Comparison of ENCODE assay signal across 8 cellular contexts in genomic region chr1:184050631-184051030, GRCh38. TPM values are rescaled to one million over a fixed set of nuclear protein-coding genes. Genes with fewer than 3 reads are reported as not detected.
A peak's percentile ranks its signal among the peaks of the same experiment; 100 is the strongest.
DNase-seq lines count a peak whose midpoint lies in the region; ATAC-seq, FAIRE-seq and TF ChIP-seq lines count a peak whose summit lies in the region.

No MANE protein-coding gene starts in this region.

- H3K27ac ChIP-seq in HepG2 (ENCODE audit: extremely low read length, insufficient read depth, low read length) (peak overlapping the region; percentile 94), tibial artery (peak overlapping the region; percentile 81 to 89)

- H3K4me2 ChIP-seq in HepG2 (ENCODE audit: low read depth, low read length) = peak overlapping the region; percentile 81

- H3K27me3 Mint-ChIP-seq in activated naive CD4-positive, alpha-beta T cell treated with anti-CD3 and anti-CD28 coated beads for 36 hours (ENCODE audit: low read depth) = peaks cover 5% of the 10 kb centered on the region

- peaks cover 14% of the 10 kb centered on the region for H3K36me3 Mint-ChIP-seq in activated naive CD4-positive, alpha-beta T cell treated with anti-CD3 and anti-CD28 coated beads for 36 hours (ENCODE audit: low read depth)
- peaks cover 17 to 23% of the 10 kb centered on the region in 2 donors for H3K36me3 Mint-ChIP-seq in activated naive CD4-positive, alpha-beta T cell treated with anti-CD3 and anti-CD28 coated beads, Interleukin-2, amount 50 U/mL, for 72 hours

- peak overlapping the region; percentile 92 for H3K9ac ChIP-seq in HepG2 (ENCODE audit: insufficient read depth, low read depth, low read length)

- in situ Hi-C loops in HepG2 (cut with HindIII; ENCODE audit: extremely low pct_ligation_motif_present, low pct_unique_long_range_greater_than_20kb) = no loop called here

- TF ChIP-seq RAD21 in HepG2 (CRISPR knock-in tag; IDR thresholded peaks at IDR 0.05) = no peak

- H3K27ac Mint-ChIP-seq in activated naive CD4-positive, alpha-beta T cell treated with anti-CD3 and anti-CD28 coated beads for 36 hours = peak overlapping the region; percentile 96
- peak overlapping the region; percentile 91 to 98 for H3K27ac Mint-ChIP-seq in activated naive CD4-positive, alpha-beta T cell treated with anti-CD3 and anti-CD28 coated beads, Interleukin-2, amount 50 U/mL, for 72 hours

- H3K4me1 ChIP-seq in HepG2 (ENCODE audit: insufficient read depth, low read length) (peaks cover 28% of the 10 kb centered on the region), tibial artery (peaks cover 0 to 22% (median 15%) of the 10 kb centered on the region in 4 donors)

- peak; percentile 4 for FAIRE-seq in HepG2 (lab: Jason Lieb, UNC)

- no TSS peak for BruUV-seq in HepG2 (replicated peaks; lab: Mats Ljungman, UMichigan)

- no peak for ATAC-seq in activated naive CD4-positive, alpha-beta T cell treated with anti-CD3 and anti-CD28 coated beads, Interleukin-2, amount 50 U/mL, for 72 hours
- no peak for ATAC-seq in HepG2
- no peak for ATAC-seq in HG02970 (IDR thresholded peaks at IDR 0.05; ENCODE audit: low FRiP score, unreplicated experiment)
- no peak for ATAC-seq in GM18519 (IDR thresholded peaks at IDR 0.05; ENCODE audit: low FRiP score, unreplicated experiment)

- no peak for TF ChIP-seq POLR2A in HepG2 (IDR thresholded peaks at IDR 0.05; ENCODE audit: insufficient read depth in 1 of 2, low read depth in 2 of 2, low read length in 2 of 2)

- H4K20me1 ChIP-seq in HepG2 (ENCODE audit: insufficient read depth, low read length) = no peaks in the 10 kb centered on the region

- H3K4me3 ChIP-seq in HepG2 (replicated peaks in 1 of 3; ENCODE audit: insufficient read depth in 1 of 3, low read depth in 2 of 3, low read length in 3 of 3) (peak overlapping the region; percentile 80 to 96 (median 85)), tibial artery (peak overlapping the region; percentile 87 to 96)

- CTCF ChIA-PET in activated naive CD4-positive, alpha-beta T cell treated with anti-CD3 and anti-CD28 coated beads for 36 hours (lab: Charles Lee) = interaction anchor here (1.3 kb wide), 1 partner anchor 366 kb away, joined by 3 read pairs; no protein-coding TSS in a partner anchor
- CTCF ChIA-PET in HepG2 (lab: Yijun Ruan, JAX; ENCODE audit: low intra/inter-chr PET ratio, low total read pairs) = no interaction called here

- H3K4me1 Mint-ChIP-seq in activated naive CD4-positive, alpha-beta T cell treated with anti-CD3 and anti-CD28 coated beads for 36 hours (ENCODE audit: low read depth) = peaks cover 34% of the 10 kb centered on the region

- no peaks in the 10 kb centered on the region for H3K9me3 ChIP-seq in HepG2 (ENCODE audit: low read length)
- no peaks in the 10 kb centered on the region for H3K9me3 ChIP-seq in tibial artery

- TF ChIP-seq EP300 in HepG2 (IDR thresholded peaks at IDR 0.05; ENCODE audit: low read depth in 2 of 2, low read length in 2 of 2) (no peak), HepG2 (CRISPR knock-in tag; IDR thresholded peaks at IDR 0.05; ENCODE audit: borderline replicate concordance) (no peak)

- H3K36me3 ChIP-seq in HepG2 (replicated peaks in 1 of 2; ENCODE audit: control insufficient read depth in 1 of 2, insufficient read depth in 2 of 2, low read length in 2 of 2) = peaks cover 2 to 10% of the 10 kb centered on the region in 2 experiments; a peak in 3 of 5 replicates
- peaks cover 0 to 7% (median 6%) of the 10 kb centered on the region in 3 donors for H3K36me3 ChIP-seq in tibial artery

- peak overlapping the region; percentile 98 for H2AFZ ChIP-seq in HepG2 (ENCODE audit: low read length)

- POLR2A ChIA-PET in HepG2 (lab: Yijun Ruan, JAX) = interaction anchor here (1.0 to 2.4 kb wide), 11 partner anchors 9 to 704 kb away, joined by 3 to 17 read pairs (median 5); partner anchors contain the start of genes COLGALT2 and EDEM3

- H3K79me2 ChIP-seq in HepG2 (ENCODE audit: insufficient read depth, low read length) = peaks cover 16% of the 10 kb centered on the region

- no peak for DNase-seq in activated naive CD4-positive, alpha-beta T cell treated with anti-CD3 and anti-CD28 coated beads for 36 hours
- DNase-seq in activated naive CD4-positive, alpha-beta T cell treated with Interleukin-2 at 50 U/mL for 16 hours = no peak
- no peak for DNase-seq in activated naive CD4-positive, alpha-beta T cell treated with anti-CD3 and anti-CD28 coated beads, Interleukin-2, amount 50 U/mL, for 72 hours (ENCODE audit: low spot score in 2 of 2)
- no peak for DNase-seq in HepG2 (ENCODE audit: low spot score)
- DNase-seq in tibial artery = no peak
- no peak for DNase-seq in NCI-H510A (lab: John Stamatoyannopoulos, UW)

- peak overlapping the region; percentile 96 for H3K4me3 Mint-ChIP-seq in activated naive CD4-positive, alpha-beta T cell treated with anti-CD3 and anti-CD28 coated beads for 36 hours

- H3K27me3 ChIP-seq in HepG2 (ENCODE audit: control insufficient read depth in 1 of 2, insufficient read depth in 2 of 2, low read length in 2 of 2) = no peaks in the 10 kb centered on the region; a peak in 1 of 5 replicates
- H3K27me3 ChIP-seq in tibial artery = no peaks in the 10 kb centered on the region

- H3K9me3 Mint-ChIP-seq in activated naive CD4-positive, alpha-beta T cell treated with anti-CD3 and anti-CD28 coated beads for 36 hours = no peaks in the 10 kb centered on the region
- H3K9me3 Mint-ChIP-seq in activated naive CD4-positive, alpha-beta T cell treated with anti-CD3 and anti-CD28 coated beads, Interleukin-2, amount 50 U/mL, for 72 hours = peaks cover 0 to 6% of the 10 kb centered on the region in 2 donors

- intact Hi-C loops in activated naive CD4-positive, alpha-beta T cell treated with anti-CD3 and anti-CD28 coated beads for 36 hours (cut with micrococcal nuclease) = loop anchor here (1.0 to 10.0 kb wide), 10 partner anchors 13 to 994 kb away; partner anchors contain the start of genes APOBEC4, C1orf21, COLGALT2 and EDEM3
- intact Hi-C loops in HepG2 (cut with micrococcal nuclease; ENCODE audit: unreplicated experiment) = loop anchor here (2.0 to 5.0 kb wide), 2 partner anchors 53 to 580 kb away; no protein-coding TSS in a partner anchor
- intact Hi-C loops in tibial artery (cut with DNase I; ENCODE audit: low total_unique reads) = no loop called here

- no peak for TF ChIP-seq CTCF in HepG2 (CRISPR knock-in tag; IDR thresholded peaks at IDR 0.05)
- TF ChIP-seq CTCF in tibial artery (IDR thresholded peaks at IDR 0.05) = no peak

RNA-seq across cellular contexts. Expression of gene TSEN15, which starts 0.9 kb away (rescaled TPM):
- 10 to 100 TPM; 52.6 to 57.6 TPM for total RNA-seq in activated naive CD4-positive, alpha-beta T cell treated with anti-CD3 and anti-CD28 coated beads for 36 hours
- 10 to 100 TPM; 12.0 to 27.7 TPM for total RNA-seq in activated naive CD4-positive, alpha-beta T cell treated with anti-CD3 and anti-CD28 coated beads, Interleukin-2, amount 50 U/mL, for 72 hours
- 35.8 and 44.3 TPM in 2 replicates for total RNA-seq in HepG2 (2016; rRNA removed; fragmentation: Illumina TruSeq; extraction: Trizol)
- 6.4 and 7.5 TPM in 2 replicates for total RNA-seq in HepG2 (2016; cell fraction: cytosol; rRNA removed; fragmentation: Illumina TruSeq; extraction: Trizol; ENCODE audit: low read depth)
- 36.8 and 49.9 TPM in 2 replicates for total RNA-seq in HepG2 (2016; cell fraction: insoluble cytoplasmic fraction; rRNA removed; fragmentation: Illumina TruSeq; extraction: Trizol)
- total RNA-seq in HepG2 (2016; cell fraction: membrane; rRNA removed; fragmentation: Illumina TruSeq; extraction: Trizol) = 22.1 and 23.2 TPM in 2 replicates
- total RNA-seq in HepG2 (2016; cell fraction: nucleus; rRNA removed; fragmentation: Illumina TruSeq; extraction: Trizol) = 36.7 and 39.0 TPM in 2 replicates
- polyA plus RNA-seq in HepG2 (2011; rRNA removed) = 17.3 and 25.6 TPM in 2 replicates
- polyA plus RNA-seq in HepG2 (2011; cell fraction: cytosol; rRNA removed) = 14.6 and 16.8 TPM in 2 replicates
- polyA plus RNA-seq in HepG2 (2011; cell fraction: nucleus; rRNA removed) = 13.5 and 15.7 TPM in 2 replicates
- 16.8 and 18.5 TPM in 2 replicates for polyA plus RNA-seq in HepG2 (2012)
- polyA plus RNA-seq in HepG2 (2016; cell fraction: cytosol; fragmentation: Illumina TruSeq; extraction: Trizol; ENCODE audit: low read depth) = 8.7 and 10.5 TPM in 2 replicates
- polyA plus RNA-seq in HepG2 (2016; cell fraction: insoluble cytoplasmic fraction; fragmentation: Illumina TruSeq; extraction: Trizol; ENCODE audit: low read depth) = 48.1 and 51.6 TPM in 2 replicates
- 21.2 and 22.4 TPM in 2 replicates for polyA plus RNA-seq in HepG2 (2016; cell fraction: membrane; fragmentation: Illumina TruSeq; extraction: Trizol; ENCODE audit: low read depth)
- polyA plus RNA-seq in HepG2 (2016; cell fraction: nucleus; fragmentation: Illumina TruSeq; extraction: Trizol; ENCODE audit: insufficient read depth, low read depth) = 45.6 and 47.3 TPM in 2 replicates
- 28.6 and 45.4 TPM in 2 replicates for polyA minus RNA-seq in HepG2 (2011; rRNA and poly(A)+ RNA removed; ENCODE audit: low replicate concordance)
- polyA minus RNA-seq in HepG2 (2011; cell fraction: cytosol; rRNA and poly(A)+ RNA removed) = 16.8 and 22.4 TPM in 2 replicates
- 74.5 and 82.7 TPM in 2 replicates for polyA minus RNA-seq in HepG2 (2011; cell fraction: nucleus; rRNA and poly(A)+ RNA removed)

RNA-seq across cellular contexts. Expression of gene COLGALT2, which starts 13.1 kb away (rescaled TPM):
- total RNA-seq in activated naive CD4-positive, alpha-beta T cell treated with anti-CD3 and anti-CD28 coated beads for 36 hours = 1 to 10 TPM; 1.2 to 1.4 TPM
- 1 to 10 TPM in 1 of 2 donors, under 1 TPM in 1; 0.07 to 1.0 TPM for total RNA-seq in activated naive CD4-positive, alpha-beta T cell treated with anti-CD3 and anti-CD28 coated beads, Interleukin-2, amount 50 U/mL, for 72 hours
- total RNA-seq in HepG2 (2016; rRNA removed; fragmentation: Illumina TruSeq; extraction: Trizol) = 3.4 and 6.2 TPM in 2 replicates
- total RNA-seq in HepG2 (2016; cell fraction: cytosol; rRNA removed; fragmentation: Illumina TruSeq; extraction: Trizol; ENCODE audit: low read depth) = 0.44 and 0.81 TPM in 2 replicates
- total RNA-seq in HepG2 (2016; cell fraction: insoluble cytoplasmic fraction; rRNA removed; fragmentation: Illumina TruSeq; extraction: Trizol) = 3.4 and 6.0 TPM in 2 replicates
- total RNA-seq in HepG2 (2016; cell fraction: membrane; rRNA removed; fragmentation: Illumina TruSeq; extraction: Trizol) = 2.0 and 2.2 TPM in 2 replicates
- total RNA-seq in HepG2 (2016; cell fraction: nucleus; rRNA removed; fragmentation: Illumina TruSeq; extraction: Trizol) = 9.4 and 12.5 TPM in 2 replicates
- 2.4 and 3.3 TPM in 2 replicates for polyA plus RNA-seq in HepG2 (2011; rRNA removed)
- polyA plus RNA-seq in HepG2 (2011; cell fraction: cytosol; rRNA removed) = 2.5 and 3.3 TPM in 2 replicates
- polyA plus RNA-seq in HepG2 (2011; cell fraction: nucleus; rRNA removed) = 4.9 and 8.5 TPM in 2 replicates
- 0.56 and 1.7 TPM in 2 replicates for polyA plus RNA-seq in HepG2 (2012)
- 0.26 and 0.44 TPM in 2 replicates for polyA plus RNA-seq in HepG2 (2016; cell fraction: cytosol; fragmentation: Illumina TruSeq; extraction: Trizol; ENCODE audit: low read depth)
- 3.1 and 3.2 TPM in 2 replicates for polyA plus RNA-seq in HepG2 (2016; cell fraction: insoluble cytoplasmic fraction; fragmentation: Illumina TruSeq; extraction: Trizol; ENCODE audit: low read depth)
- polyA plus RNA-seq in HepG2 (2016; cell fraction: membrane; fragmentation: Illumina TruSeq; extraction: Trizol; ENCODE audit: low read depth) = 0.97 and 1.1 TPM in 2 replicates
- polyA plus RNA-seq in HepG2 (2016; cell fraction: nucleus; fragmentation: Illumina TruSeq; extraction: Trizol; ENCODE audit: insufficient read depth, low read depth) = 11.0 and 13.1 TPM in 2 replicates
- 4.2 TPM in 1 of 2 replicates, not detected in the other for polyA minus RNA-seq in HepG2 (2011; rRNA and poly(A)+ RNA removed; ENCODE audit: low replicate concordance)
- 2.5 and 3.3 TPM in 2 replicates for polyA minus RNA-seq in HepG2 (2011; cell fraction: cytosol; rRNA and poly(A)+ RNA removed)
- polyA minus RNA-seq in HepG2 (2011; cell fraction: nucleus; rRNA and poly(A)+ RNA removed) = 7.1 and 11.3 TPM in 2 replicates
